11 cellular contexts compared by ENCODE assay signal in genomic region chr3:56790016-56790950, GRCh38. TPM values are rescaled to one million over a fixed set of nuclear protein-coding genes. Genes with fewer than 3 reads are reported as not detected.
A peak's percentile ranks its signal among the peaks of the same experiment; 100 is the strongest.
DNase-seq lines count a peak whose midpoint lies in the region; ATAC-seq, FAIRE-seq and TF ChIP-seq lines count a peak whose summit lies in the region.
"Had no signal": no experiment of that assay in that cellular context is flagged by ENCODE, and none has a peak within 500 bp of the region (broad histone marks: within the 10 kb centered on the region; RNA-seq: fewer than 3 reads in every experiment).

No MANE protein-coding gene starts in this region.

- H3K36me3 Mint-ChIP-seq in central memory CD8-positive, alpha-beta T cell (ENCODE audit: insufficient read depth), result peaks cover 26% of the 10 kb centered on the region

- no peaks in the 10 kb centered on the region for H3K9me3 ChIP-seq in Peyer's patch
- H3K9me3 ChIP-seq in gastrocnemius medialis, result no peaks in the 10 kb centered on the region

- H3K4me3 ChIP-seq in Peyer's patch, result no peak overlapping the region
- no peak overlapping the region for H3K4me3 ChIP-seq in gastrocnemius medialis

- in situ Hi-C loops in gastrocnemius medialis (cut with MboI; ENCODE audit: low sequenced_read_pairs in 4 of 4), result loop anchor here in 1 of 4 donors (10.0 kb wide), 1 partner anchor 205 kb away; no protein-coding TSS in a partner anchor

- peaks cover 85% of the 10 kb centered on the region for H3K4me1 Mint-ChIP-seq in central memory CD8-positive, alpha-beta T cell

- H3K4me1 ChIP-seq in Peyer's patch, result peaks cover 0 to 16% (median 0%) of the 10 kb centered on the region in 4 donors
- peaks cover 48 to 63% of the 10 kb centered on the region in 2 donors for H3K4me1 ChIP-seq in gastrocnemius medialis

- no peaks in the 10 kb centered on the region for H3K36me3 ChIP-seq in Peyer's patch
- H3K36me3 ChIP-seq in gastrocnemius medialis, result no peaks in the 10 kb centered on the region

- no peaks in the 10 kb centered on the region for H3K27me3 Mint-ChIP-seq in central memory CD8-positive, alpha-beta T cell

- intact Hi-C loops in gastrocnemius medialis (cut with DNase I; ENCODE audit: low total_unique reads), result no loop called here

- no peaks in the 10 kb centered on the region for H3K9me3 Mint-ChIP-seq in central memory CD8-positive, alpha-beta T cell
- H3K9me3 Mint-ChIP-seq: HFFc6 had no signal

- H3K27me3 ChIP-seq in Peyer's patch (no peaks in the 10 kb centered on the region), gastrocnemius medialis (no peaks in the 10 kb centered on the region)

- no peak for TF ChIP-seq POLR2A in GM12892 (IDR thresholded peaks at IDR 0.05; ENCODE audit: low read depth, low read length)
- TF ChIP-seq POLR2A in Peyer's patch (IDR thresholded peaks at IDR 0.05), result no peak
- TF ChIP-seq POLR2A in gastrocnemius medialis (IDR thresholded peaks at IDR 0.05), result no peak

- H3K27ac Mint-ChIP-seq in central memory CD8-positive, alpha-beta T cell (ENCODE audit: low read depth), result peak overlapping the region; percentile 94
- H3K27ac Mint-ChIP-seq: HFFc6 had no signal

- peak overlapping the region; percentile 54 for H3K4me3 Mint-ChIP-seq in central memory CD8-positive, alpha-beta T cell
- H3K4me3 Mint-ChIP-seq: HFFc6 had no signal

- peak overlapping the region; percentile 40 to 69 (median 65) for H3K27ac ChIP-seq in Peyer's patch
- peak overlapping the region; percentile 78 to 84 (median 82) for H3K27ac ChIP-seq in gastrocnemius medialis

- FAIRE-seq in GM12892 (lab: Jason Lieb, UNC), result peak; percentile 51

- DNase-seq in GM12892 (ENCODE audit: insufficient read length) (no peak), Peyer's patch (peak in 1 of 3 donors; percentile 26), gastrocnemius medialis (no peak), C1 segment of cervical spinal cord (lab: John Stamatoyannopoulos, UW) (no peak), NCI-H524 (lab: John Stamatoyannopoulos, UW) (no peak), cerebellar cortex (ENCODE audit: low spot score) (no peak)
- DNase-seq in central memory CD8-positive, alpha-beta T cell (ENCODE audit: low spot score in 2 of 2), result no peak
- no peak for DNase-seq in activated CD4-positive, CD25-positive, alpha-beta regulatory T cell (lab: John Stamatoyannopoulos, UW)
- DNase-seq: effector CD8-positive, alpha-beta T cell; HFFc6; NCI-H187 treated with DMSO at 0.1 percent for 48 hours had no signal

- TF ChIP-seq CTCF in Peyer's patch (IDR thresholded peaks at IDR 0.05) (no peak), gastrocnemius medialis (IDR thresholded peaks at IDR 0.05 in 4 of 5, conservative IDR thresholded peaks at IDR 0.05 in 1 of 5) (no peak)

- peak; percentile 69 for ATAC-seq in central memory CD8-positive, alpha-beta T cell (replicated peaks; ENCODE audit: extremely low read depth, poor library complexity, severe bottlenecking)
- ATAC-seq in gastrocnemius medialis, result peak in 1 of 2 donors; percentile 2

RNA-seq across cellular contexts. Expression of gene ARHGEF3, which starts 11.5 kb away (rescaled TPM):
- 16.9 TPM for polyA plus RNA-seq in GM12892 (2012; ENCODE audit: missing spikeins)
- total RNA-seq in Peyer's patch, result 10 to 100 TPM in 1 of 4 donors, 1 to 10 TPM in 3; 4.5 to 40.4 (median 6.2) TPM
- 10 to 100 TPM in 1 of 4 donors, 1 to 10 TPM in 3; 3.1 to 11.6 (median 5.7) TPM for total RNA-seq in gastrocnemius medialis
